ENCODE assay signal across 25 cellular contexts in the genomic region with DNA sequence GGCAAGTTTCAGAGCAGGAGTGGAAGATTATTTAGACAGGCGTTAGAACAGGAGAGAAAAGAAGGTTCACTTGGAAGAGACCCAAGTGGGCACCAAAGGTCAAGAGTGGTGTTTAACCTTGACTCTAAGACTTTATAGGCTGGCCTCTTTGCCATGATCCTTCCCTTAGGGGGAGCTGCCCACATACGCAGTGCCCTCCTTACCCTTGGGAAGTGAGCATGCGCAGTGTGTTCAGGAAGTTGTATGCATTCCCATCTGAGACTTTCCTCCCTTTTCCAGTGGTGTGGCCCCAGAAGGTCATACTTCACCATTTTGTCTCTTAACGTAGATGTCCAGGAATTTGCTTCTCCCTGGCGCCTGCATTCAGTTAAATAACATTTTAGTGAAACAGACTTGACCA.
DNase-seq lines count a peak whose midpoint lies in the region; ATAC-seq, FAIRE-seq and TF ChIP-seq lines count a peak whose summit lies in the region.
"Had no signal": no experiment of that assay in that cellular context is flagged by ENCODE, and none has a peak within 500 bp of the region (broad histone marks: within the 10 kb centered on the region; RNA-seq: fewer than 3 reads in every experiment).

No MANE protein-coding gene starts in this region.

- H3K4me1 ChIP-seq in breast epithelium = peaks cover 3 to 5% of the 10 kb centered on the region in 2 donors
- peaks cover 2 to 8% (median 7%) of the 10 kb centered on the region in 4 experiments; a peak in 5 of 7 replicates for H3K4me1 ChIP-seq in H1 (replicated peaks in 1 of 4; ENCODE audit: control insufficient read depth in 3 of 4, insufficient read depth in 4 of 4, low read length in 3 of 4)
- H3K4me1 ChIP-seq in mesenchymal stem cell (ENCODE audit: control insufficient read depth, insufficient read depth, low read depth, low read length) = peaks cover 9% of the 10 kb centered on the region
- peaks cover 23% of the 10 kb centered on the region for H3K4me1 ChIP-seq in vagina
- H3K4me1 ChIP-seq: A549; BE2C; BLaER1 treated with 17β-estradiol and CSF1 and Interleukin-3, amounts not matched to agents 10 nM and 100 nM; HAP-1 had no signal

- ATAC-seq in GM19397 (IDR thresholded peaks at IDR 0.05; ENCODE audit: unreplicated experiment) = no peak
- ATAC-seq: A549, GM23338 had no signal

- H3K27me3 Mint-ChIP-seq in MCF 10A (ENCODE audit: insufficient read depth, unreplicated experiment) = peaks cover 11% of the 10 kb centered on the region

- no peaks in the 10 kb centered on the region for H3K79me2 ChIP-seq in H1 (ENCODE audit: control insufficient read depth in 1 of 2, insufficient read depth in 2 of 2, low read length in 2 of 2)

- H2BK120ac ChIP-seq in H1 (replicated peaks; ENCODE audit: low read depth, low read length) = no peak overlapping the region
- no peak overlapping the region for H2BK120ac ChIP-seq in mesenchymal stem cell (ENCODE audit: low read depth, low read length)

- H3K9me3 ChIP-seq in breast epithelium (no peaks in the 10 kb centered on the region), H1 (ENCODE audit: insufficient read depth in 2 of 2, low read depth in 1 of 2, low read length in 1 of 2) (no peaks in the 10 kb centered on the region), mesenchymal stem cell (ENCODE audit: control insufficient read depth, low read length) (no peaks in the 10 kb centered on the region), vagina (no peaks in the 10 kb centered on the region)
- H3K9me3 ChIP-seq: A549; BE2C; BLaER1 treated with 17β-estradiol and CSF1 and Interleukin-3, amounts not matched to agents 10 nM and 100 nM; HAP-1 had no signal

- H3K23ac ChIP-seq in H1 (ENCODE audit: insufficient read length) (no peak overlapping the region), mesenchymal stem cell (ENCODE audit: low read length in 2 of 2) (no peak overlapping the region)

- no peaks in the 10 kb centered on the region for H3K27me3 ChIP-seq in breast epithelium
- H3K27me3 ChIP-seq in H1 (replicated peaks in 1 of 4; ENCODE audit: control insufficient read depth in 3 of 4, extremely low read depth in 1 of 4, insufficient read depth in 3 of 4, low read length in 3 of 4) = peaks cover 0 to 11% (median 6%) of the 10 kb centered on the region in 4 experiments; a peak in 6 of 7 replicates
- peaks cover 4 to 9% of the 10 kb centered on the region in 2 experiments for H3K27me3 ChIP-seq in mesenchymal stem cell (ENCODE audit: control insufficient read depth in 1 of 2, insufficient read depth in 1 of 2, low read length in 2 of 2)
- no peaks in the 10 kb centered on the region for H3K27me3 ChIP-seq in vagina
- H3K27me3 ChIP-seq: BE2C; BLaER1 treated with 17β-estradiol and CSF1 and Interleukin-3, amounts not matched to agents 10 nM and 100 nM had no signal

- H2BK20ac ChIP-seq in H1 (ENCODE audit: low read length) = no peak overlapping the region

- DNase-seq in breast epithelium (ENCODE audit: low spot score in 2 of 2) (no peak), MCF 10A (ENCODE audit: unreplicated experiment) (no peak), H1 (ENCODE audit: low read depth in 1 of 2, low spot score in 2 of 2) (no peak), mesenchymal stem cell (no peak), vagina (ENCODE audit: extremely low spot score in 2 of 2) (no peak), HEK293T (ENCODE audit: extremely low spot score) (no peak), posterior cingulate gyrus (no peak)
- DNase-seq: 8988T; ACHN; AML-193; BE2C; Calu3; CD4-positive, alpha-beta T cell; COR-L47; DMS53; DMS79 treated with DMSO at 0.1 percent for 48 hours; GF-D8 had no signal

- no peak overlapping the region for H3K4ac ChIP-seq in H1 (replicated peaks; ENCODE audit: insufficient read length, low read depth, low read length)
- no peak overlapping the region for H3K4ac ChIP-seq in mesenchymal stem cell (ENCODE audit: low read depth in 1 of 2, low read length in 2 of 2)

- FAIRE-seq in H1 (lab: Jason Lieb, UNC) = no peak
- FAIRE-seq: A549, GM12891, H54 had no signal

- no peak overlapping the region for H3K4me2 ChIP-seq in H1 (ENCODE audit: insufficient read depth in 1 of 2, low read depth in 2 of 2, low read length in 2 of 2)
- no peak overlapping the region for H3K4me2 ChIP-seq in mesenchymal stem cell (ENCODE audit: low read length, poor library complexity, severe bottlenecking)
- H3K4me2 ChIP-seq: A549; BLaER1 treated with 17β-estradiol and CSF1 and Interleukin-3, amounts not matched to agents 10 nM and 100 nM; GM23338 had no signal

- TF ChIP-seq EP300 in H1 (IDR thresholded peaks at IDR 0.05; ENCODE audit: borderline replicate concordance in 1 of 2, low read depth in 2 of 2, low read length in 2 of 2) = no peak

- H3K9me3 Mint-ChIP-seq in MCF 10A (ENCODE audit: unreplicated experiment) = no peaks in the 10 kb centered on the region
- H3K9me3 Mint-ChIP-seq: CD4-positive, alpha-beta T cell; GM23338 had no signal

- H4K8ac ChIP-seq in H1 (ENCODE audit: extremely low read depth, insufficient read depth, low read length) (no peak overlapping the region), mesenchymal stem cell (ENCODE audit: low read length) (no peak overlapping the region)

- no peaks in the 10 kb centered on the region for H3K36me3 Mint-ChIP-seq in MCF 10A (ENCODE audit: insufficient read depth, unreplicated experiment)
- H3K36me3 Mint-ChIP-seq: CD14-positive monocyte had no signal

- POLR2A ChIA-PET in MCF 10A (lab: Yijun Ruan, JAX) (no interaction called here), H1 (lab: Charles Lee; ENCODE audit: partially characterized antibody) (no interaction called here), HEK293T (lab: Yijun Ruan, JAX) (no interaction called here)

- no peak overlapping the region for H3K56ac ChIP-seq in H1 (replicated peaks; ENCODE audit: insufficient read length, low read depth, low read length)

- H3K14ac ChIP-seq in H1 (ENCODE audit: insufficient read length) (no peak overlapping the region), mesenchymal stem cell (ENCODE audit: low read length in 2 of 2) (no peak overlapping the region)

- no peak overlapping the region for H4K91ac ChIP-seq in H1 (replicated peaks; ENCODE audit: insufficient read length, low read length)
- H4K91ac ChIP-seq in mesenchymal stem cell (ENCODE audit: low read length) = no peak overlapping the region

- H3K27ac ChIP-seq in breast epithelium (peak overlapping the region; percentile 8 to 44), H1 (ENCODE audit: low read depth, low read length) (no peak overlapping the region), mesenchymal stem cell (ENCODE audit: low read length, poor library complexity, severe bottlenecking) (no peak overlapping the region), vagina (peak overlapping the region; percentile 60)
- H3K27ac ChIP-seq: A549; BLaER1 treated with 17β-estradiol and CSF1 and Interleukin-3, amounts not matched to agents 10 nM and 100 nM had no signal

- no peaks in the 10 kb centered on the region for H3K4me1 Mint-ChIP-seq in MCF 10A (ENCODE audit: insufficient read depth, unreplicated experiment)
- H3K4me1 Mint-ChIP-seq: CD14-positive monocyte had no signal

- H4K5ac ChIP-seq in H1 (ENCODE audit: insufficient read length, low read depth, low read length) = no peak overlapping the region

- H2BK12ac ChIP-seq in H1 (ENCODE audit: low read depth, low read length) (no peak overlapping the region), mesenchymal stem cell (ENCODE audit: low read length in 2 of 2) (peak overlapping the region in 1 of 2 experiments; percentile 25)

- intact Hi-C loops in breast epithelium (cut with DNase I; ENCODE audit: low total_unique reads) (no loop called here), MCF 10A (cut with micrococcal nuclease) (no loop called here), vagina (cut with DNase I) (no loop called here), posterior cingulate gyrus (cut with DNase I) (no loop called here)

- H3K18ac ChIP-seq in H1 (ENCODE audit: extremely low read depth, low read length) = no peak overlapping the region
- H3K18ac ChIP-seq in mesenchymal stem cell (ENCODE audit: low read depth in 1 of 2, low read length in 2 of 2) = no peak overlapping the region

- H3K23me2 ChIP-seq in H1 (ENCODE audit: low read depth, low read length) = peaks cover 4% of the 10 kb centered on the region; the same call in 1 of the 2 replicates

- H3K79me1 ChIP-seq in H1 (ENCODE audit: low read depth, low read length) (no peaks in the 10 kb centered on the region), mesenchymal stem cell (replicated peaks; ENCODE audit: low read length, poor library complexity, severe bottlenecking) (no peaks in the 10 kb centered on the region)

- H3K4me3 ChIP-seq in breast epithelium (no peak overlapping the region), H1 (ENCODE audit: extremely low read depth in 1 of 4, insufficient read depth in 2 of 4, low read depth in 3 of 4, low read length in 4 of 4) (no peak overlapping the region), mesenchymal stem cell (ENCODE audit: insufficient read depth in 1 of 2, low read depth in 1 of 2, low read length in 2 of 2) (no peak overlapping the region), vagina (no peak overlapping the region)
- H3K4me3 ChIP-seq: A549; BLaER1 treated with 17β-estradiol and CSF1 and Interleukin-3, amounts not matched to agents 10 nM and 100 nM; GM23338; HAP-1 had no signal

- H2BK15ac ChIP-seq in H1 (ENCODE audit: low read length) = no peak overlapping the region
- H2BK15ac ChIP-seq in mesenchymal stem cell (ENCODE audit: low read depth, poor library complexity, severe bottlenecking) = no peak overlapping the region

- no peak overlapping the region for H3K4me3 Mint-ChIP-seq in MCF 10A (ENCODE audit: unreplicated experiment)
- H3K4me3 Mint-ChIP-seq: CD14-positive monocyte; CD4-positive, alpha-beta T cell; GM23338 had no signal

- H3K27ac Mint-ChIP-seq in MCF 10A (ENCODE audit: low read depth, unreplicated experiment) = no peak overlapping the region
- H3K27ac Mint-ChIP-seq: CD14-positive monocyte; CD4-positive, alpha-beta T cell; GM23338 had no signal

- peak; percentile 3 to 15; a peak in 1 of 4 replicates for TF ChIP-seq RAD21 in H1 (IDR thresholded peaks at IDR 0.05 in 1 of 2, conservative IDR thresholded peaks at IDR 0.05 in 1 of 2; ENCODE audit: low read depth in 2 of 2, low read length in 2 of 2)

- H3K9ac ChIP-seq in H1 (replicated peaks in 1 of 4; ENCODE audit: extremely low read depth in 1 of 4, low read depth in 3 of 4, low read length in 3 of 4) (no peak overlapping the region), mesenchymal stem cell (ENCODE audit: low read length) (no peak overlapping the region)
- H3K9ac ChIP-seq: BLaER1 treated with 17β-estradiol and CSF1 and Interleukin-3, amounts not matched to agents 10 nM and 100 nM had no signal

- CTCF ChIA-PET in MCF 10A (lab: Yijun Ruan, JAX) (no interaction called here), H1 (lab: Charles Lee; ENCODE audit: partially characterized antibody) (no interaction called here), HEK293T (lab: Yijun Ruan, JAX) (no interaction called here)

- H2AK5ac ChIP-seq in H1 (ENCODE audit: low read depth, low read length) (no peak overlapping the region), mesenchymal stem cell (ENCODE audit: low read length, severe bottlenecking) (no peak overlapping the region)

- no peak for TF ChIP-seq CTCF in breast epithelium (IDR thresholded peaks at IDR 0.05)
- TF ChIP-seq CTCF in MCF 10A (IDR thresholded peaks at IDR 0.05; ENCODE audit: unreplicated experiment) = no peak
- no peak for TF ChIP-seq CTCF in H1 (IDR thresholded peaks at IDR 0.05; ENCODE audit: control extremely low read depth in 1 of 3, insufficient read depth in 1 of 3, low read depth in 1 of 3, low read length in 3 of 3)
- no peak for TF ChIP-seq CTCF in vagina (IDR thresholded peaks at IDR 0.05)

- no TSS peak for BruUV-seq in MCF 10A (replicated peaks; lab: Mats Ljungman, UMichigan)

- H3K36me3 ChIP-seq in breast epithelium (no peaks in the 10 kb centered on the region), H1 (ENCODE audit: control insufficient read depth in 2 of 4, insufficient read depth in 4 of 4, low read length in 3 of 4) (no peaks in the 10 kb centered on the region), mesenchymal stem cell (ENCODE audit: control insufficient read depth in 1 of 2, insufficient read depth in 2 of 2, low read depth in 1 of 2, low read length in 2 of 2) (no peaks in the 10 kb centered on the region), vagina (no peaks in the 10 kb centered on the region)
- H3K36me3 ChIP-seq: BE2C; BLaER1 treated with 17β-estradiol and CSF1 and Interleukin-3, amounts not matched to agents 10 nM and 100 nM; HAP-1 had no signal

- no peak overlapping the region for H2AFZ ChIP-seq in H1 (ENCODE audit: low read length)
- H2AFZ ChIP-seq in mesenchymal stem cell (ENCODE audit: low read depth, low read length) = peak overlapping the region; percentile 11
- H2AFZ ChIP-seq: GM23338 had no signal

- 93% methylated on average over 5 of the region's 5 CpGs; no CpG with 5 or more reads in 1 of the 2 experiments for WGBS in H1 (ENCODE audit: extremely low coverage in 1 of 2, insufficient coverage in 1 of 2, insufficient read length in 1 of 2, insufficient replicate concordance in 2 of 2, low coverage in 1 of 2, low lambda C conversion rate in 2 of 2, missing lambda C conversion rate in 1 of 2), 2 experiments
- 90% methylated on average over 5 of the region's 5 CpGs for WGBS in mesenchymal stem cell

- no peak overlapping the region for H2BK5ac ChIP-seq in H1 (ENCODE audit: low read depth, low read length)
- no peak overlapping the region for H2BK5ac ChIP-seq in mesenchymal stem cell (ENCODE audit: low read depth, low read length, poor library complexity, severe bottlenecking)

- H4K20me1 ChIP-seq in H1 (replicated peaks in 1 of 2; ENCODE audit: control insufficient read depth in 1 of 2, insufficient read depth in 2 of 2, low read length in 2 of 2) = no peaks in the 10 kb centered on the region
- H4K20me1 ChIP-seq: BLaER1 treated with 17β-estradiol and CSF1 and Interleukin-3, amounts not matched to agents 10 nM and 100 nM had no signal

- TF ChIP-seq POLR2A in breast epithelium (IDR thresholded peaks at IDR 0.05) (no peak), H1 (IDR thresholded peaks at IDR 0.05; ENCODE audit: control extremely low read depth in 1 of 2, low read depth in 2 of 2, low read length in 2 of 2) (no peak), vagina (IDR thresholded peaks at IDR 0.05) (no peak)

Comparison
In these comparisons a context has a peak if more than half of its experiments do, and no peak if none do; other contexts are left out.
1. H3K27ac ChIP-seq: peak in breast epithelium (2 of 2) and vagina (single experiment); none in H1 (single experiment) and mesenchymal stem cell (single experiment).